In the genomic region with DNA sequence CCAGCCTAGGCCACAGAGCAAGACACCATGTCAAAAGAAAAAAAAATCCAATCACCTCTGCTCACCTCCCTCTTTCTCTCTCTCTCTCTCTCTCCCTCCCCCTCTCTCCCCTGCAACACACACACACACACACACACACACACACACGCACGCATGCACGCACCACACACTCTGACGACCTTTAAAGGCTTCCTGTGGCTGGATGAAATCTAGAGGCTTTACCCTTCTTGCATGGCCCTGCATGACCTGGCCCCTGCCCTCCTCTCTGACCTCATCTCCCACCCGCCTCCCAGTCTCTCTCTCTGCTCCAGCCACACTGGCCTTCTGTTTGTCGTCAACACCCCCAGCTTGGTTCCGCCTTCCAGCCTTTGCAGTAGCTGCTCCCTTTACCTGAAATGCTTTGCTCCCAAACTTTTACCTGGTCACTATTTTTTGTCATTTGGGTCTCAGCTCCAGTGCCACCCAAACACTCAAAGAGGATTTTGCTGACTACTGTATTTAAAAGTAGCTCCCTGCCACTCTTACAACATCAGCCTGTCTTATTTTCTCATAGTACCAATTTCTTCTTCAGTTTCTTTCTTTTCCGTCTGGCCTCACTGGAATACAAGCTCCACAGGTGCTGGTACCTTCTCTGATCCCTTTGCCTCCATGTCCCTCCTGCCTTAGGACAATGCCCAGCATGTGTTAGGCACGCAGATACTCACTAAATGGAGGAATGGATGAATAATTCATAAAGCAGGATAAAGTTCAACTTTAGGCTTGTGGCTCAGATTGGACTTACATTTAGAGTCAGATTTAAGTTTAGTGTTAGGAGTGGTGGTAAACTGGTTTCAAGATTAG, we compare ENCODE assay signal across 1 cellular context.
A peak's percentile ranks its signal among the peaks of the same experiment; 100 is the strongest.
TF ChIP-seq lines count a peak whose summit lies in the region.

No MANE protein-coding gene starts in this region.

TF ChIP-seq in GM12878, 131 proteins besides CTCF, POLR2A, EP300 and RAD21:
- TF ChIP-seq RFX5 (IDR thresholded peaks at IDR 0.05; ENCODE audit: low read depth, low read length) (no peak), TCF12 (IDR thresholded peaks at IDR 0.05; ENCODE audit: low read depth, low read length) (peak; percentile 43; the same call in 1 of the 2 replicates), RCOR1 (conservative IDR thresholded peaks at IDR 0.05; ENCODE audit: low read depth, low read length) (no peak), ZNF384 (IDR thresholded peaks at IDR 0.05; ENCODE audit: borderline replicate concordance, low read depth, low read length) (peak; percentile 16; the same call in 1 of the 2 replicates), ZZZ3 (IDR thresholded peaks at IDR 0.05; ENCODE audit: control insufficient read depth, insufficient read length, low read depth) (no peak), SP1 (IDR thresholded peaks at IDR 0.05; ENCODE audit: low read depth, low read length) (peak; percentile 56), MEF2B (IDR thresholded peaks at IDR 0.05; ENCODE audit: partially characterized antibody, poor library complexity, severe bottlenecking) (no peak), NFIC (IDR thresholded peaks at IDR 0.05; ENCODE audit: low read depth, low read length) (no peak), PML (IDR thresholded peaks at IDR 0.05; ENCODE audit: low read length) (no peak), ASH2L (IDR thresholded peaks at IDR 0.05; ENCODE audit: borderline replicate concordance, low read depth) (no peak), ZNF207 (IDR thresholded peaks at IDR 0.05; ENCODE audit: borderline replicate concordance) (no peak), GATAD2B (conservative IDR thresholded peaks at IDR 0.05; ENCODE audit: low read depth) (0 out of 2 replicates have a peak, but pooled peaks have one; percentile 20), CBFB (IDR thresholded peaks at IDR 0.05; ENCODE audit: low read depth) (0 out of 2 replicates have a peak, but pooled peaks have one; percentile 36), SREBF1 (IDR thresholded peaks at IDR 0.05; ENCODE audit: low read length) (no peak), NBN (IDR thresholded peaks at IDR 0.05) (peak; percentile 78; the same call in 1 of the 2 replicates), TCF7 (IDR thresholded peaks at IDR 0.05; ENCODE audit: borderline replicate concordance) (no peak), ZNF217 (IDR thresholded peaks at IDR 0.05) (no peak), SRF (IDR thresholded peaks at IDR 0.05; ENCODE audit: low read depth in 2 of 2, low read length in 2 of 2) (0 out of 4 replicates have a peak, but pooled peaks of 1 of the 2 experiments have one; percentile 28), ATF7 (IDR thresholded peaks at IDR 0.05; ENCODE audit: low read depth) (peak; percentile 63), MXI1 (IDR thresholded peaks at IDR 0.05; ENCODE audit: low read depth, low read length) (no peak), EED (IDR thresholded peaks at IDR 0.05; ENCODE audit: low read depth) (peak; percentile 84), STAT1 (conservative IDR thresholded peaks at IDR 0.05) (no peak), RUNX3 (IDR thresholded peaks at IDR 0.05; ENCODE audit: low read length) (no peak), BHLHE40 (IDR thresholded peaks at IDR 0.05; ENCODE audit: borderline replicate concordance in 1 of 2, low read depth in 2 of 2, low read length in 1 of 2) (peak in 1 of 2 experiments; percentile 9; a peak in 1 of 4 replicates), BMI1 (IDR thresholded peaks at IDR 0.05; ENCODE audit: borderline replicate concordance) (no peak), NFXL1 (IDR thresholded peaks at IDR 0.05; ENCODE audit: borderline replicate concordance) (no peak), CREM (IDR thresholded peaks at IDR 0.05; ENCODE audit: low read depth) (peak; percentile 71; the same call in 1 of the 2 replicates), IKZF1 (conservative IDR thresholded peaks at IDR 0.05) (0 out of 2 replicates have a peak, but pooled peaks have one; percentile 12), POLR2AphosphoS5 (IDR thresholded peaks at IDR 0.05; ENCODE audit: low read length) (no peak), HDGF (IDR thresholded peaks at IDR 0.05) (peak; percentile 82), CHD2 (IDR thresholded peaks at IDR 0.05; ENCODE audit: borderline replicate concordance, low read depth, low read length) (0 out of 2 replicates have a peak, but pooled peaks have one; percentile 18), PAX8 (IDR thresholded peaks at IDR 0.05) (no peak), CHD1 (IDR thresholded peaks at IDR 0.05; ENCODE audit: low read depth, low read length) (no peak), CREB1 (IDR thresholded peaks at IDR 0.05; ENCODE audit: low read depth) (no peak), YY1 (IDR thresholded peaks at IDR 0.05; ENCODE audit: low read depth, low read length) (0 out of 2 replicates have a peak, but pooled peaks have one; percentile 16), ETV6 (conservative IDR thresholded peaks at IDR 0.05 in 1 of 2, IDR thresholded peaks at IDR 0.05 in 1 of 2; ENCODE audit: borderline replicate concordance in 1 of 2, low read depth in 1 of 2) (peak in 1 of 2 experiments; percentile 72; a peak in 2 of 4 replicates), SMAD1 (IDR thresholded peaks at IDR 0.05; ENCODE audit: low read depth, partially characterized antibody) (no peak), TAF1 (IDR thresholded peaks at IDR 0.05; ENCODE audit: borderline replicate concordance, low read depth, low read length) (no peak), NRF1 (conservative IDR thresholded peaks at IDR 0.05; ENCODE audit: low read depth, low read length) (no peak), NR2F1 (conservative IDR thresholded peaks at IDR 0.05) (peak; percentile 87), POU2F2 (IDR thresholded peaks at IDR 0.05; ENCODE audit: borderline replicate concordance, low read depth, low read length) (peak; percentile 26; the same call in 1 of the 3 replicates), EGR1 (IDR thresholded peaks at IDR 0.05; ENCODE audit: borderline replicate concordance in 1 of 2, low read depth in 2 of 2, low read length in 2 of 2) (0 out of 3 replicates have a peak, but pooled peaks of 1 of the 2 experiments have one; percentile 22), BACH1 (IDR thresholded peaks at IDR 0.05; ENCODE audit: borderline replicate concordance) (no peak), IRF4 (IDR thresholded peaks at IDR 0.05; ENCODE audit: low read depth, low read length) (peak; percentile 61; the same call in 1 of the 2 replicates), KDM1A (IDR thresholded peaks at IDR 0.05; ENCODE audit: borderline replicate concordance) (no peak), BRCA1 (IDR thresholded peaks at IDR 0.05; ENCODE audit: low read depth, low read length) (no peak)
- TF ChIP-seq, protein P1, sequence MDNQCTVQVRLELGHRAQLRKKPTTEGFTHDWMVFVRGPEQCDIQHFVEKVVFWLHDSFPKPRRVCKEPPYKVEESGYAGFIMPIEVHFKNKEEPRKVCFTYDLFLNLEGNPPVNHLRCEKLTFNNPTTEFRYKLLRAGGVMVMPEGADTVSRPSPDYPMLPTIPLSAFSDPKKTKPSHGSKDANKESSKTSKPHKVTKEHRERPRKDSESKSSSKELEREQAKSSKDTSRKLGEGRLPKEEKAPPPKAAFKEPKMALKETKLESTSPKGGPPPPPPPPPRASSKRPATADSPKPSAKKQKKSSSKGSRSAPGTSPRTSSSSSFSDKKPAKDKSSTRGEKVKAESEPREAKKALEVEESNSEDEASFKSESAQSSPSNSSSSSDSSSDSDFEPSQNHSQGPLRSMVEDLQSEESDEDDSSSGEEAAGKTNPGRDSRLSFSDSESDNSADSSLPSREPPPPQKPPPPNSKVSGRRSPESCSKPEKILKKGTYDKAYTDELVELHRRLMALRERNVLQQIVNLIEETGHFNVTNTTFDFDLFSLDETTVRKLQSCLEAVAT (IDR thresholded peaks at IDR 0.05) = no peak
- TF ChIP-seq, protein P2, sequence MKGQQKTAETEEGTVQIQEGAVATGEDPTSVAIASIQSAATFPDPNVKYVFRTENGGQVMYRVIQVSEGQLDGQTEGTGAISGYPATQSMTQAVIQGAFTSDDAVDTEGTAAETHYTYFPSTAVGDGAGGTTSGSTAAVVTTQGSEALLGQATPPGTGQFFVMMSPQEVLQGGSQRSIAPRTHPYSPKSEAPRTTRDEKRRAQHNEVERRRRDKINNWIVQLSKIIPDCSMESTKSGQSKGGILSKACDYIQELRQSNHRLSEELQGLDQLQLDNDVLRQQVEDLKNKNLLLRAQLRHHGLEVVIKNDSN (IDR thresholded peaks at IDR 0.05; ENCODE audit: borderline replicate concordance, extremely low read length, insufficient read depth, low read depth, low read length) = no peak
- TF ChIP-seq, protein P3, sequence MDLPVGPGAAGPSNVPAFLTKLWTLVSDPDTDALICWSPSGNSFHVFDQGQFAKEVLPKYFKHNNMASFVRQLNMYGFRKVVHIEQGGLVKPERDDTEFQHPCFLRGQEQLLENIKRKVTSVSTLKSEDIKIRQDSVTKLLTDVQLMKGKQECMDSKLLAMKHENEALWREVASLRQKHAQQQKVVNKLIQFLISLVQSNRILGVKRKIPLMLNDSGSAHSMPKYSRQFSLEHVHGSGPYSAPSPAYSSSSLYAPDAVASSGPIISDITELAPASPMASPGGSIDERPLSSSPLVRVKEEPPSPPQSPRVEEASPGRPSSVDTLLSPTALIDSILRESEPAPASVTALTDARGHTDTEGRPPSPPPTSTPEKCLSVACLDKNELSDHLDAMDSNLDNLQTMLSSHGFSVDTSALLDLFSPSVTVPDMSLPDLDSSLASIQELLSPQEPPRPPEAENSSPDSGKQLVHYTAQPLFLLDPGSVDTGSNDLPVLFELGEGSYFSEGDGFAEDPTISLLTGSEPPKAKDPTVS (IDR thresholded peaks at IDR 0.05; ENCODE audit: low read depth, low read length) = no peak
- TF ChIP-seq, protein P4, sequence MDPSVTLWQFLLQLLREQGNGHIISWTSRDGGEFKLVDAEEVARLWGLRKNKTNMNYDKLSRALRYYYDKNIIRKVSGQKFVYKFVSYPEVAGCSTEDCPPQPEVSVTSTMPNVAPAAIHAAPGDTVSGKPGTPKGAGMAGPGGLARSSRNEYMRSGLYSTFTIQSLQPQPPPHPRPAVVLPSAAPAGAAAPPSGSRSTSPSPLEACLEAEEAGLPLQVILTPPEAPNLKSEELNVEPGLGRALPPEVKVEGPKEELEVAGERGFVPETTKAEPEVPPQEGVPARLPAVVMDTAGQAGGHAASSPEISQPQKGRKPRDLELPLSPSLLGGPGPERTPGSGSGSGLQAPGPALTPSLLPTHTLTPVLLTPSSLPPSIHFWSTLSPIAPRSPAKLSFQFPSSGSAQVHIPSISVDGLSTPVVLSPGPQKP (IDR thresholded peaks at IDR 0.05; ENCODE audit: low read depth, low read length) = no peak
- TF ChIP-seq, protein P5, sequence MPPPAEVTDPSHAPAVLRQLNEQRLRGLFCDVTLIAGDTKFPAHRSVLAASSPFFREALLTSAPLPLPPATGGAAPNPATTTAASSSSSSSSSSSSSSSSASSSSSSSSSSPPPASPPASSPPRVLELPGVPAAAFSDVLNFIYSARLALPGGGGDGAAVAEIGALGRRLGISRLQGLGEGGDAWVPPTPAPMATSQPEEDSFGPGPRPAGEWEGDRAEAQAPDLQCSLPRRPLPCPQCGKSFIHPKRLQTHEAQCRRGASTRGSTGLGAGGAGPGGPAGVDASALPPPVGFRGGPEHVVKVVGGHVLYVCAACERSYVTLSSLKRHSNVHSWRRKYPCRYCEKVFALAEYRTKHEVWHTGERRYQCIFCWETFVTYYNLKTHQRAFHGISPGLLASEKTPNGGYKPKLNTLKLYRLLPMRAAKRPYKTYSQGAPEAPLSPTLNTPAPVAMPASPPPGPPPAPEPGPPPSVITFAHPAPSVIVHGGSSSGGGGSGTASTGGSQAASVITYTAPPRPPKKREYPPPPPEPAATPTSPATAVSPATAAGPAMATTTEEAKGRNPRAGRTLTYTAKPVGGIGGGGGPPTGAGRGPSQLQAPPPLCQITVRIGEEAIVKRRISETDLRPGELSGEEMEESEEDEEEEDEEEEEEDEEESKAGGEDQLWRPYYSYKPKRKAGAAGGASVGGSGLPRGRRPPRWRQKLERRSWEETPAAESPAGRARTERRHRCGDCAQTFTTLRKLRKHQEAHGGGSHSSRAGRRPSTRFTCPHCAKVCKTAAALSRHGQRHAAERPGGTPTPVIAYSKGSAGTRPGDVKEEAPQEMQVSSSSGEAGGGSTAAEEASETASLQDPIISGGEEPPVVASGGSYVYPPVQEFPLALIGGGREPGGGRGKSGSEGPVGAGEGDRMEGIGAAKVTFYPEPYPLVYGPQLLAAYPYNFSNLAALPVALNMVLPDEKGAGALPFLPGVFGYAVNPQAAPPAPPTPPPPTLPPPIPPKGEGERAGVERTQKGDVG (CRISPR knock-in tag; IDR thresholded peaks at IDR 0.05) = no peak
